In the genomic region with DNA sequence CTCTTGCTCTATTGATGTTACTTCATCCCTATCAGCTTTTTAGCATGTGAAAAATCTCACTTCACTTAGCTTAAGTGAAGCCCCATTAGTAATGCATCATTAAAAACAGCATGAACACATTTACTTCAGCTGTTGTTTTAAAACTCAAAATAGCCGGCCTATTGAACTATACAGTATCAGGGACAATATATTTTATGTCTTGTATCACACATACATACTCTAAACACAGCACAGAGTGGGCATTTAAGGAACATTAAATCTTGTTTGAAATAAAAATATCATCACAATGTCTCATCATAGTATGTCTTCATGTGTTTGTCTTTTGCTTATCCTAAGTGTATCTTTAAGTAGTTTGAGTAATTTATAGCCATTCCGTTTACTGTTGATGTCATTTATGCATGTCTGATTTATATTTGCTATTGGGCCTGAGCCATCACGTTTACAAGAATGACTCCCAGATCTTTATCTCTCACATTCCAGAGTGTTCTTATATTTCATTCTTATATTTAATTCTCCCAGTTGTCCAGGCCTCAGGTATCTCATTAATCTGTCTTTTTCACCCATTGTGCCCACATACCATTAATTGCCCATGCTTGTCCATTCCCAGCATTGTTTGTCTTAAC, we compare ENCODE assay signal across 18 cellular contexts. TPM values are rescaled to one million over a fixed set of nuclear protein-coding genes. Genes with fewer than 3 reads are reported as not detected.
DNase-seq lines count a peak whose midpoint lies in the region; ATAC-seq, FAIRE-seq and TF ChIP-seq lines count a peak whose summit lies in the region.
"Had no signal": no experiment of that assay in that cellular context is flagged by ENCODE, and none has a peak within 500 bp of the region (broad histone marks: within the 10 kb centered on the region; RNA-seq: fewer than 3 reads in every experiment).

No MANE protein-coding gene starts in this region.

- peak; percentile 58 for FAIRE-seq in astrocyte (lab: Jason Lieb, UNC)
- FAIRE-seq: colon, GM12878 had no signal

- intact Hi-C loops in sciatic nerve (cut with DNase I), result no loop called here
- intact Hi-C loops in esophagus muscularis mucosa (cut with DNase I), result no loop called here

- H3K27ac ChIP-seq in astrocyte (ENCODE audit: low read depth, low read length), result no peak overlapping the region
- H3K27ac ChIP-seq in esophagus muscularis mucosa (replicated peaks in 1 of 4), result no peak overlapping the region
- H3K27ac ChIP-seq: spleen, testis had no signal

- peaks cover 34% of the 10 kb centered on the region for H3K36me3 Mint-ChIP-seq in astrocyte (ENCODE audit: low read depth, unreplicated experiment)
- peaks cover 59% of the 10 kb centered on the region for H3K36me3 Mint-ChIP-seq in mesothelial cell of epicardium

- H3K4me1 ChIP-seq in astrocyte (ENCODE audit: insufficient read depth, low read length), result peaks cover 3% of the 10 kb centered on the region
- H3K4me1 ChIP-seq in esophagus muscularis mucosa, result peaks cover 3 to 17% (median 6%) of the 10 kb centered on the region in 4 donors
- H3K4me1 ChIP-seq: testis had no signal

- DNase-seq in EH (ENCODE audit: low read depth) (peak; percentile 90), M059J (ENCODE audit: low read depth) (peak; percentile 84), astrocyte (ENCODE audit: low read depth) (peak; percentile 59), mesothelial cell of epicardium (ENCODE audit: low spot score in 2 of 2, unreplicated experiment in 2 of 2) (no peak), iPS-NIHi7 (ENCODE audit: extremely low spot score) (no peak), sciatic nerve (ENCODE audit: low spot score) (no peak), AML-193 (lab: John Stamatoyannopoulos, UW) (no peak), esophagus muscularis mucosa (ENCODE audit: extremely low spot score) (no peak)
- DNase-seq: activated CD4-positive, alpha-beta T cell treated with anti-CD3 and anti-CD28 coated beads, Interleukin-2, amount 50 U/mL, for 1 hour; activated gamma-delta T cell treated with Interleukin-2 at 50 U/mL for 16 hours; foreskin melanocyte; left colon; NCI-H1092; spleen; T-helper 17 cell; testis had no signal

- H3K9me3 Mint-ChIP-seq in astrocyte (ENCODE audit: unreplicated experiment), result peaks cover 2% of the 10 kb centered on the region
- H3K9me3 Mint-ChIP-seq in mesothelial cell of epicardium, result peaks cover 20% of the 10 kb centered on the region

- H3K27me3 ChIP-seq in astrocyte (ENCODE audit: insufficient read depth, low read length), result no peaks in the 10 kb centered on the region
- no peaks in the 10 kb centered on the region for H3K27me3 ChIP-seq in esophagus muscularis mucosa
- H3K27me3 ChIP-seq: spleen, testis had no signal

- H4K20me1 ChIP-seq in astrocyte (ENCODE audit: insufficient read depth, low read length), result peaks cover 16% of the 10 kb centered on the region

- TF ChIP-seq POLR2A in esophagus muscularis mucosa (IDR thresholded peaks at IDR 0.05; ENCODE audit: low read depth), result no peak

- H3K4me3 ChIP-seq in astrocyte (ENCODE audit: insufficient read depth, low read depth, low read length) (no peak overlapping the region), esophagus muscularis mucosa (no peak overlapping the region)
- H3K4me3 ChIP-seq: GM12878, spleen, testis had no signal

- H3K27me3 Mint-ChIP-seq in astrocyte (ENCODE audit: low read depth, unreplicated experiment) (no peaks in the 10 kb centered on the region), mesothelial cell of epicardium (ENCODE audit: low read depth) (no peaks in the 10 kb centered on the region)
- H3K27me3 Mint-ChIP-seq: T-helper 17 cell had no signal

- H3K36me3 ChIP-seq in astrocyte (ENCODE audit: insufficient read depth, low read length) (no peaks in the 10 kb centered on the region), esophagus muscularis mucosa (peaks cover 0 to 22% (median 7%) of the 10 kb centered on the region in 4 donors)

- no peak for ATAC-seq in sciatic nerve
- ATAC-seq: GM12878, left colon, T-helper 17 cell had no signal

- H2AFZ ChIP-seq in astrocyte (ENCODE audit: low read depth, low read length), result no peak overlapping the region

- peaks cover 57% of the 10 kb centered on the region for H3K79me2 ChIP-seq in astrocyte (ENCODE audit: insufficient read depth, low read length)

- no peaks in the 10 kb centered on the region for H3K9me3 ChIP-seq in astrocyte (ENCODE audit: insufficient read depth, low read depth, low read length)
- H3K9me3 ChIP-seq in esophagus muscularis mucosa, result peaks cover 0 to 17% (median 10%) of the 10 kb centered on the region in 4 donors
- H3K9me3 ChIP-seq: testis had no signal

- TF ChIP-seq CTCF in astrocyte (IDR thresholded peaks at IDR 0.05; ENCODE audit: insufficient read depth, low read depth, low read length) (no peak), mesothelial cell of epicardium (IDR thresholded peaks at IDR 0.05; ENCODE audit: unreplicated experiment) (no peak), esophagus muscularis mucosa (IDR thresholded peaks at IDR 0.05) (no peak)

- 45% methylated on average over 3 of the region's 3 CpGs for WGBS in esophagus muscularis mucosa

- peaks cover 2% of the 10 kb centered on the region for H3K4me1 Mint-ChIP-seq in astrocyte (ENCODE audit: low read depth, unreplicated experiment)
- H3K4me1 Mint-ChIP-seq in mesothelial cell of epicardium, result peaks cover 19% of the 10 kb centered on the region

- H3K4me3 Mint-ChIP-seq in astrocyte (ENCODE audit: unreplicated experiment) (no peak overlapping the region), mesothelial cell of epicardium (no peak overlapping the region)
- H3K4me3 Mint-ChIP-seq: T-helper 17 cell had no signal

- no peak overlapping the region for H3K4me2 ChIP-seq in astrocyte (ENCODE audit: low read length)

- H3K9ac ChIP-seq in astrocyte (ENCODE audit: low read length), result no peak overlapping the region

- no peak overlapping the region for H3K27ac Mint-ChIP-seq in astrocyte (ENCODE audit: unreplicated experiment)
- H3K27ac Mint-ChIP-seq in mesothelial cell of epicardium, result peak overlapping the region; percentile 57
- H3K27ac Mint-ChIP-seq: T-helper 17 cell had no signal

- no peak for TF ChIP-seq EP300 in esophagus muscularis mucosa (IDR thresholded peaks at IDR 0.05)

RNA-seq across cellular contexts. Expression of gene ARHGAP5, which starts 57.5 kb away (rescaled TPM):
- total RNA-seq in M059J (2014; rRNA removed; shearing (Covaris generic)), result 52.5 and 75.3 TPM in 2 replicates
- 127 and 140 TPM in 2 replicates for total RNA-seq in astrocyte
- 166 to 173 TPM (median 167 TPM) in 3 replicates for total RNA-seq in mesothelial cell of epicardium
- total RNA-seq in sciatic nerve, result 193 TPM
- total RNA-seq in esophagus muscularis mucosa, result 100 to 1,000 TPM; 171 to 223 (median 196) TPM

Comparison
In these comparisons a context has a peak if more than half of its experiments do, and no peak if none do; other contexts are left out.
1. DNase-seq: peak in EH (single experiment), M059J (single experiment) and astrocyte (single experiment); none in mesothelial cell of epicardium (0 of 2), iPS-NIHi7 (single experiment), sciatic nerve (single experiment), AML-193 (0 of 2) and esophagus muscularis mucosa (single experiment).